In the genomic region with DNA sequence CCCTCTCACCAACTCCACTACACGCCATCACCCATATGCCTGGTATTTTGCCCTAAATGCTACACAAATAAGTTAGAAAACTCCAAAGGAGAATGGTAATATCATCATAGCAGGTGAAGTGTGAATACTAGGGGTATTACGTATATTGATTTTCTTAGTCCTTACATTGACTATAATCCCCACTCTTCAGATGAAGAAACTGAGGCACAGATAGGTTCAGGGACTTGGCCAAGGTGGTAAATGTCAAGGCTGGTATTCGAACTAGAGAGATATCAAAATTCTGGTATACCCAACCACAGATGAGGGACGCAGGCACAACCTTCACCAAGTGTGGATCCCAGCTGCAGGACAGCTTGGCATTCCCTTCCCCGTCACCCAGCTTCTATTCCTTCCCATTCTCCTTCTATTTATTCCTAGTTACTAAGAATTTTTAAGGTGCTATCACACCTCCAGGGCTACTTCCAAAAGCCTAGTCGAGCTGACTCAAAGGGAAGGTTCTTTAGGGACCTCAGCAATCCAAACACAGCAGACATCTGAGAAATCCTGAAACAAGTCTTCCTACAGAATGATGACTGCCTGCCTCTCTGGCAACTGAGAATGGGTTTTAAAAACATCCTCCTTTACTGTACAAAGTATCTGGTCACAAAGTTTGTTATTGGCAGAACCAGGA, we compare ENCODE assay signal across 1 cellular context.
TF ChIP-seq lines count a peak whose summit lies in the region.

No MANE protein-coding gene starts in this region.

TF ChIP-seq in HepG2, 621 proteins besides CTCF, POLR2A, EP300 and RAD21 (continued from another document):
- TF ChIP-seq, protein P1, sequence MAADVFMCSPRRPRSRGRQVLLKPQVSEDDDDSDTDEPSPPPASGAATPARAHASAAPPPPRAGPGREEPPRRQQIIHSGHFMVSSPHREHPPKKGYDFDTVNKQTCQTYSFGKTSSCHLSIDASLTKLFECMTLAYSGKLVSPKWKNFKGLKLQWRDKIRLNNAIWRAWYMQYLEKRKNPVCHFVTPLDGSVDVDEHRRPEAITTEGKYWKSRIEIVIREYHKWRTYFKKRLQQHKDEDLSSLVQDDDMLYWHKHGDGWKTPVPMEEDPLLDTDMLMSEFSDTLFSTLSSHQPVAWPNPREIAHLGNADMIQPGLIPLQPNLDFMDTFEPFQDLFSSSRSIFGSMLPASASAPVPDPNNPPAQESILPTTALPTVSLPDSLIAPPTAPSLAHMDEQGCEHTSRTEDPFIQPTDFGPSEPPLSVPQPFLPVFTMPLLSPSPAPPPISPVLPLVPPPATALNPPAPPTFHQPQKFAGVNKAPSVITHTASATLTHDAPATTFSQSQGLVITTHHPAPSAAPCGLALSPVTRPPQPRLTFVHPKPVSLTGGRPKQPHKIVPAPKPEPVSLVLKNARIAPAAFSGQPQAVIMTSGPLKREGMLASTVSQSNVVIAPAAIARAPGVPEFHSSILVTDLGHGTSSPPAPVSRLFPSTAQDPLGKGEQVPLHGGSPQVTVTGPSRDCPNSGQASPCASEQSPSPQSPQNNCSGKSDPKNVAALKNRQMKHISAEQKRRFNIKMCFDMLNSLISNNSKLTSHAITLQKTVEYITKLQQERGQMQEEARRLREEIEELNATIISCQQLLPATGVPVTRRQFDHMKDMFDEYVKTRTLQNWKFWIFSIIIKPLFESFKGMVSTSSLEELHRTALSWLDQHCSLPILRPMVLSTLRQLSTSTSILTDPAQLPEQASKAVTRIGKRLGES (CRISPR knock-in tag; IDR thresholded peaks at IDR 0.05; ENCODE audit: borderline replicate concordance), result no peak
- no peak for TF ChIP-seq DZIP1 (CRISPR knock-in tag; IDR thresholded peaks at IDR 0.05)
- TF ChIP-seq, protein P2, sequence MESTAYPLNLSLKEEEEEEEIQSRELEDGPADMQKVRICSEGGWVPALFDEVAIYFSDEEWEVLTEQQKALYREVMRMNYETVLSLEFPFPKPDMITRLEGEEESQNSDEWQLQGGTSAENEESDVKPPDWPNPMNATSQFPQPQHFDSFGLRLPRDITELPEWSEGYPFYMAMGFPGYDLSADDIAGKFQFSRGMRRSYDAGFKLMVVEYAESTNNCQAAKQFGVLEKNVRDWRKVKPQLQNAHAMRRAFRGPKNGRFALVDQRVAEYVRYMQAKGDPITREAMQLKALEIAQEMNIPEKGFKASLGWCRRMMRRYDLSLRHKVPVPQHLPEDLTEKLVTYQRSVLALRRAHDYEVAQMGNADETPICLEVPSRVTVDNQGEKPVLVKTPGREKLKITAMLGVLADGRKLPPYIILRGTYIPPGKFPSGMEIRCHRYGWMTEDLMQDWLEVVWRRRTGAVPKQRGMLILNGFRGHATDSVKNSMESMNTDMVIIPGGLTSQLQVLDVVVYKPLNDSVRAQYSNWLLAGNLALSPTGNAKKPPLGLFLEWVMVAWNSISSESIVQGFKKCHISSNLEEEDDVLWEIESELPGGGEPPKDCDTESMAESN (CRISPR knock-in tag; conservative IDR thresholded peaks at IDR 0.05), result no peak
- TF ChIP-seq ZNF607 (CRISPR knock-in tag; IDR thresholded peaks at IDR 0.05; ENCODE audit: borderline replicate concordance), result no peak
- TF ChIP-seq, protein P3, sequence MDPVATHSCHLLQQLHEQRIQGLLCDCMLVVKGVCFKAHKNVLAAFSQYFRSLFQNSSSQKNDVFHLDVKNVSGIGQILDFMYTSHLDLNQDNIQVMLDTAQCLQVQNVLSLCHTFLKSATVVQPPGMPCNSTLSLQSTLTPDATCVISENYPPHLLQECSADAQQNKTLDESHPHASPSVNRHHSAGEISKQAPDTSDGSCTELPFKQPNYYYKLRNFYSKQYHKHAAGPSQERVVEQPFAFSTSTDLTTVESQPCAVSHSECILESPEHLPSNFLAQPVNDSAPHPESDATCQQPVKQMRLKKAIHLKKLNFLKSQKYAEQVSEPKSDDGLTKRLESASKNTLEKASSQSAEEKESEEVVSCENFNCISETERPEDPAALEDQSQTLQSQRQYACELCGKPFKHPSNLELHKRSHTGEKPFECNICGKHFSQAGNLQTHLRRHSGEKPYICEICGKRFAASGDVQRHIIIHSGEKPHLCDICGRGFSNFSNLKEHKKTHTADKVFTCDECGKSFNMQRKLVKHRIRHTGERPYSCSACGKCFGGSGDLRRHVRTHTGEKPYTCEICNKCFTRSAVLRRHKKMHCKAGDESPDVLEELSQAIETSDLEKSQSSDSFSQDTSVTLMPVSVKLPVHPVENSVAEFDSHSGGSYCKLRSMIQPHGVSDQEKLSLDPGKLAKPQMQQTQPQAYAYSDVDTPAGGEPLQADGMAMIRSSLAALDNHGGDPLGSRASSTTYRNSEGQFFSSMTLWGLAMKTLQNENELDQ (CRISPR knock-in tag; IDR thresholded peaks at IDR 0.05; ENCODE audit: borderline replicate concordance), result no peak
- TF ChIP-seq, protein P4, sequence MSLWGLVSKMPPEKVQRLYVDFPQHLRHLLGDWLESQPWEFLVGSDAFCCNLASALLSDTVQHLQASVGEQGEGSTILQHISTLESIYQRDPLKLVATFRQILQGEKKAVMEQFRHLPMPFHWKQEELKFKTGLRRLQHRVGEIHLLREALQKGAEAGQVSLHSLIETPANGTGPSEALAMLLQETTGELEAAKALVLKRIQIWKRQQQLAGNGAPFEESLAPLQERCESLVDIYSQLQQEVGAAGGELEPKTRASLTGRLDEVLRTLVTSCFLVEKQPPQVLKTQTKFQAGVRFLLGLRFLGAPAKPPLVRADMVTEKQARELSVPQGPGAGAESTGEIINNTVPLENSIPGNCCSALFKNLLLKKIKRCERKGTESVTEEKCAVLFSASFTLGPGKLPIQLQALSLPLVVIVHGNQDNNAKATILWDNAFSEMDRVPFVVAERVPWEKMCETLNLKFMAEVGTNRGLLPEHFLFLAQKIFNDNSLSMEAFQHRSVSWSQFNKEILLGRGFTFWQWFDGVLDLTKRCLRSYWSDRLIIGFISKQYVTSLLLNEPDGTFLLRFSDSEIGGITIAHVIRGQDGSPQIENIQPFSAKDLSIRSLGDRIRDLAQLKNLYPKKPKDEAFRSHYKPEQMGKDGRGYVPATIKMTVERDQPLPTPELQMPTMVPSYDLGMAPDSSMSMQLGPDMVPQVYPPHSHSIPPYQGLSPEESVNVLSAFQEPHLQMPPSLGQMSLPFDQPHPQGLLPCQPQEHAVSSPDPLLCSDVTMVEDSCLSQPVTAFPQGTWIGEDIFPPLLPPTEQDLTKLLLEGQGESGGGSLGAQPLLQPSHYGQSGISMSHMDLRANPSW (CRISPR knock-in tag; IDR thresholded peaks at IDR 0.05; ENCODE audit: borderline replicate concordance), result peak; percentile 19; the same call in 1 of the 2 replicates
- TF ChIP-seq ZNF816 (CRISPR knock-in tag; IDR thresholded peaks at IDR 0.05; ENCODE audit: borderline replicate concordance), result no peak
- TF ChIP-seq MAZ (IDR thresholded peaks at IDR 0.05; ENCODE audit: borderline replicate concordance, low read depth, low read length), result no peak
- TF ChIP-seq MAZ (CRISPR knock-in tag; IDR thresholded peaks at IDR 0.05; ENCODE audit: low read depth), result 0 out of 2 replicates have a peak, but pooled peaks have one; percentile 8
- no peak for TF ChIP-seq SPEN (CRISPR knock-in tag; IDR thresholded peaks at IDR 0.05; ENCODE audit: low read depth)
